In genomic region chr10:14959221-14960057, GRCh38 we compare ENCODE assay signal across 8 cellular contexts. TPM values are rescaled to one million over a fixed set of nuclear protein-coding genes. Genes with fewer than 3 reads are reported as not detected.
A peak's percentile ranks its signal among the peaks of the same experiment; 100 is the strongest.
DNase-seq lines count a peak whose midpoint lies in the region; ATAC-seq, FAIRE-seq and TF ChIP-seq lines count a peak whose summit lies in the region.

Gene MEIG1 (plus strand): TSS chr10:14959388. CDS start chr10:14966469, 7,081 bp downstream.

- no peaks in the 10 kb centered on the region for H3K4me1 ChIP-seq in BE2C

- peak; percentile 77 for ATAC-seq in HG03442 (IDR thresholded peaks at IDR 0.05; ENCODE audit: unreplicated experiment)

- TF ChIP-seq CTCF in BE2C (IDR thresholded peaks at IDR 0.05; ENCODE audit: low read depth, low read length), result no peak

- H3K9me3 ChIP-seq in BE2C, result no peaks in the 10 kb centered on the region

- H3K27me3 ChIP-seq in BE2C (no peaks in the 10 kb centered on the region), layer of hippocampus (ENCODE audit: control insufficient read depth, insufficient read depth, low read length) (no peaks in the 10 kb centered on the region)

- DNase-seq in BE2C (peak; percentile 94), GM19239 (ENCODE audit: insufficient read length, low spot score) (peak; percentile 62), NCI-H510A treated with DMSO at 0.1 percent for 48 hours (lab: John Stamatoyannopoulos, UW) (peak; percentile 80)
- peak; percentile 88 to 95 for DNase-seq in activated CD4-positive, alpha-beta T cell treated with anti-CD3 and anti-CD28 coated beads for 4 hours
- peak; percentile 75 to 95 (median 89) for DNase-seq in stimulated activated CD4-positive, alpha-beta T cell treated with anti-CD3 and anti-CD28 coated beads, Interleukin-1b, Interleukin-23, amount 100 ng/mL, for 24 hours (ENCODE audit: low read depth in 4 of 4, low spot score in 1 of 4)

- H3K27ac ChIP-seq in cingulate gyrus (ENCODE audit: low read depth, low read length) (peak within 1 kb of the TSS; percentile 95), layer of hippocampus (ENCODE audit: low read depth, low read length) (peak within 1 kb of the TSS; percentile 88)

- FAIRE-seq in GM19239 (lab: Jason Lieb, UNC), result peak; percentile 89

- no peaks in the 10 kb centered on the region for H3K36me3 ChIP-seq in BE2C

- peak within 1 kb of the TSS; percentile 94 for H3K4me3 ChIP-seq in BE2C (ENCODE audit: low read depth, low read length)

RNA-seq across cellular contexts. Expression of gene MEIG1, which starts in this region (rescaled TPM):
- 0.83 TPM for polyA plus RNA-seq in BE2C (2012; ENCODE audit: insufficient read depth, insufficient read length, low read depth)

Comparison
In these comparisons a context has a peak if more than half of its experiments do, and no peak if none do; other contexts are left out.
1. Peak in every context shown above with its lines: DNase-seq, ATAC-seq, H3K4me3 ChIP-seq and H3K27ac ChIP-seq.